1 cellular context compared by ENCODE assay signal in the genomic region with DNA sequence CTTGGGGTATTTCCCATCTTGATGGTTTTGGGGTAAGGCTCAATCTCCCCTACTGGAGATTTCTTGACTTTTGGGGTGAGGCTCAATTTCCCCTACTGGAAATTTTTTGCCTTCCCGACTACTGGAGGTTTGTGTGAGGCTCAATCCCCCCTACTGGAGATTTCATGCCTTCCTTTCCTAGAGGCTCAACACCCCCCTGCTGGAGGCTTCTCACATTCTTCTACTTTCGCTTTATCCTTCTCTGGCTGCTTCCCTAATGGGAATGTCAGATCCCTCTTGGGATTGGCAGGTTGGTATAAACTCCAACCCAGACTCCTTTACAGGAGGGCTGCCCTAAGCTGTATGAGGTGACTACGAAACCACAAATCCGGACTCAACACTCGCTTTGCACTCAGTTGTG.
TF ChIP-seq lines count a peak whose summit lies in the region.

No MANE protein-coding gene starts in this region.

TF ChIP-seq in GM23338, 12 proteins besides CTCF, POLR2A, EP300 and RAD21 (continued from another document):
- TF ChIP-seq, protein P1, sequence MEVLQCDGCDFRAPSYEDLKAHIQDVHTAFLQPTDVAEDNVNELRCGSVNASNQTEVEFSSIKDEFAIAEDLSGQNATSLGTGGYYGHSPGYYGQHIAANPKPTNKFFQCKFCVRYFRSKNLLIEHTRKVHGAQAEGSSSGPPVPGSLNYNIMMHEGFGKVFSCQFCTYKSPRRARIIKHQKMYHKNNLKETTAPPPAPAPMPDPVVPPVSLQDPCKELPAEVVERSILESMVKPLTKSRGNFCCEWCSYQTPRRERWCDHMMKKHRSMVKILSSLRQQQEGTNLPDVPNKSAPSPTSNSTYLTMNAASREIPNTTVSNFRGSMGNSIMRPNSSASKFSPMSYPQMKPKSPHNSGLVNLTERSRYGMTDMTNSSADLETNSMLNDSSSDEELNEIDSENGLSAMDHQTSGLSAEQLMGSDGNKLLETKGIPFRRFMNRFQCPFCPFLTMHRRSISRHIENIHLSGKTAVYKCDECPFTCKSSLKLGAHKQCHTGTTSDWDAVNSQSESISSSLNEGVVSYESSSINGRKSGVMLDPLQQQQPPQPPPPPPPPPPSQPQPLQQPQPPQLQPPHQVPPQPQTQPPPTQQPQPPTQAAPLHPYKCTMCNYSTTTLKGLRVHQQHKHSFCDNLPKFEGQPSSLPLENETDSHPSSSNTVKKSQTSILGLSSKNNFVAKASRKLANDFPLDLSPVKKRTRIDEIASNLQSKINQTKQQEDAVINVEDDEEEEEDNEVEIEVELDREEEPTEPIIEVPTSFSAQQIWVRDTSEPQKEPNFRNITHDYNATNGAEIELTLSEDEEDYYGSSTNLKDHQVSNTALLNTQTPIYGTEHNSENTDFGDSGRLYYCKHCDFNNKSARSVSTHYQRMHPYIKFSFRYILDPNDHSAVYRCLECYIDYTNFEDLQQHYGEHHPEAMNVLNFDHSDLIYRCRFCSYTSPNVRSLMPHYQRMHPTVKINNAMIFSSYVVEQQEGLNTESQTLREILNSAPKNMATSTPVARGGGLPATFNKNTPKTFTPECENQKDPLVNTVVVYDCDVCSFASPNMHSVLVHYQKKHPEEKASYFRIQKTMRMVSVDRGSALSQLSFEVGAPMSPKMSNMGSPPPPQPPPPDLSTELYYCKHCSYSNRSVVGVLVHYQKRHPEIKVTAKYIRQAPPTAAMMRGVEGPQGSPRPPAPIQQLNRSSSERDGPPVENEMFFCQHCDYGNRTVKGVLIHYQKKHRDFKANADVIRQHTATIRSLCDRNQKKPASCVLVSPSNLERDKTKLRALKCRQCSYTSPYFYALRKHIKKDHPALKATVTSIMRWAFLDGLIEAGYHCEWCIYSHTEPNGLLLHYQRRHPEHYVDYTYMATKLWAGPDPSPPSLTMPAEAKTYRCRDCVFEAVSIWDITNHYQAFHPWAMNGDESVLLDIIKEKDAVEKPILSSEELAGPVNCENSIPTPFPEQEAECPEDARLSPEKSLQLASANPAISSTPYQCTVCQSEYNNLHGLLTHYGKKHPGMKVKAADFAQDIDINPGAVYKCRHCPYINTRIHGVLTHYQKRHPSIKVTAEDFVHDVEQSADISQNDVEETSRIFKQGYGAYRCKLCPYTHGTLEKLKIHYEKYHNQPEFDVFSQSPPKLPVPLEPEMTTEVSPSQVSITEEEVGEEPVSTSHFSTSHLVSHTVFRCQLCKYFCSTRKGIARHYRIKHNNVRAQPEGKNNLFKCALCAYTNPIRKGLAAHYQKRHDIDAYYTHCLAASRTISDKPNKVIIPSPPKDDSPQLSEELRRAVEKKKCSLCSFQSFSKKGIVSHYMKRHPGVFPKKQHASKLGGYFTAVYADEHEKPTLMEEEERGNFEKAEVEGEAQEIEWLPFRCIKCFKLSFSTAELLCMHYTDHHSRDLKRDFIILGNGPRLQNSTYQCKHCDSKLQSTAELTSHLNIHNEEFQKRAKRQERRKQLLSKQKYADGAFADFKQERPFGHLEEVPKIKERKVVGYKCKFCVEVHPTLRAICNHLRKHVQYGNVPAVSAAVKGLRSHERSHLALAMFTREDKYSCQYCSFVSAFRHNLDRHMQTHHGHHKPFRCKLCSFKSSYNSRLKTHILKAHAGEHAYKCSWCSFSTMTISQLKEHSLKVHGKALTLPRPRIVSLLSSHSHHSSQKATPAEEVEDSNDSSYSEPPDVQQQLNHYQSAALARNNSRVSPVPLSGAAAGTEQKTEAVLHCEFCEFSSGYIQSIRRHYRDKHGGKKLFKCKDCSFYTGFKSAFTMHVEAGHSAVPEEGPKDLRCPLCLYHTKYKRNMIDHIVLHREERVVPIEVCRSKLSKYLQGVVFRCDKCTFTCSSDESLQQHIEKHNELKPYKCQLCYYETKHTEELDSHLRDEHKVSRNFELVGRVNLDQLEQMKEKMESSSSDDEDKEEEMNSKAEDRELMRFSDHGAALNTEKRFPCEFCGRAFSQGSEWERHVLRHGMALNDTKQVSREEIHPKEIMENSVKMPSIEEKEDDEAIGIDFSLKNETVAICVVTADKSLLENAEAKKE (CRISPR knock-in tag; IDR thresholded peaks at IDR 0.05): no peak
- TF ChIP-seq EZH2 (IDR thresholded peaks at IDR 0.05; ENCODE audit: low read depth, unreplicated experiment): no peak
- TF ChIP-seq JUNB (IDR thresholded peaks at IDR 0.05; ENCODE audit: unreplicated experiment): no peak
- TF ChIP-seq POLR2AphosphoS5 (IDR thresholded peaks at IDR 0.05; ENCODE audit: low read depth): no peak
- no peak for TF ChIP-seq ETS1 (IDR thresholded peaks at IDR 0.05)
- TF ChIP-seq, protein P2, sequence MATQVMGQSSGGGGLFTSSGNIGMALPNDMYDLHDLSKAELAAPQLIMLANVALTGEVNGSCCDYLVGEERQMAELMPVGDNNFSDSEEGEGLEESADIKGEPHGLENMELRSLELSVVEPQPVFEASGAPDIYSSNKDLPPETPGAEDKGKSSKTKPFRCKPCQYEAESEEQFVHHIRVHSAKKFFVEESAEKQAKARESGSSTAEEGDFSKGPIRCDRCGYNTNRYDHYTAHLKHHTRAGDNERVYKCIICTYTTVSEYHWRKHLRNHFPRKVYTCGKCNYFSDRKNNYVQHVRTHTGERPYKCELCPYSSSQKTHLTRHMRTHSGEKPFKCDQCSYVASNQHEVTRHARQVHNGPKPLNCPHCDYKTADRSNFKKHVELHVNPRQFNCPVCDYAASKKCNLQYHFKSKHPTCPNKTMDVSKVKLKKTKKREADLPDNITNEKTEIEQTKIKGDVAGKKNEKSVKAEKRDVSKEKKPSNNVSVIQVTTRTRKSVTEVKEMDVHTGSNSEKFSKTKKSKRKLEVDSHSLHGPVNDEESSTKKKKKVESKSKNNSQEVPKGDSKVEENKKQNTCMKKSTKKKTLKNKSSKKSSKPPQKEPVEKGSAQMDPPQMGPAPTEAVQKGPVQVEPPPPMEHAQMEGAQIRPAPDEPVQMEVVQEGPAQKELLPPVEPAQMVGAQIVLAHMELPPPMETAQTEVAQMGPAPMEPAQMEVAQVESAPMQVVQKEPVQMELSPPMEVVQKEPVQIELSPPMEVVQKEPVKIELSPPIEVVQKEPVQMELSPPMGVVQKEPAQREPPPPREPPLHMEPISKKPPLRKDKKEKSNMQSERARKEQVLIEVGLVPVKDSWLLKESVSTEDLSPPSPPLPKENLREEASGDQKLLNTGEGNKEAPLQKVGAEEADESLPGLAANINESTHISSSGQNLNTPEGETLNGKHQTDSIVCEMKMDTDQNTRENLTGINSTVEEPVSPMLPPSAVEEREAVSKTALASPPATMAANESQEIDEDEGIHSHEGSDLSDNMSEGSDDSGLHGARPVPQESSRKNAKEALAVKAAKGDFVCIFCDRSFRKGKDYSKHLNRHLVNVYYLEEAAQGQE (IDR thresholded peaks at IDR 0.05; ENCODE audit: unreplicated experiment): no peak
- TF ChIP-seq EZH2phosphoT487 (IDR thresholded peaks at IDR 0.05; ENCODE audit: unreplicated experiment): no peak
- no peak for TF ChIP-seq ZNF114 (CRISPR knock-in tag; IDR thresholded peaks at IDR 0.05)
